ENCODE assay signal across 8 cellular contexts in the genomic region with DNA sequence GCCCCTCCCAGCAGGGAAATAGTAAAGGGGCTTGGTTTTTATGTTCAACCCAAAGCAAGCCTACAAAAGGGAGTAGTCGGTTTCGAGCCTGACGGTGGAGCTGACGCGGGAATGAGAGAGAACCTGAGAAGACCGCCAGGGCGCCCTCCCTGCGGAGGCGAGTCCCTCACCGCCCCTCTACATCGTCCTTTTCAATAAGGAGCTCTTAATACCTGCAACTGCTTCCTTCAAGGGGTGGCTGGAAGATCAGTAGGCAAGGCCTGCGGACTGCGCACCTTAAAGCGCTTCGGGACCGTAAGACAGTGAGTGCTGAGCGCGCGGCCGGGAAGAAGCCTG. TPM values are rescaled to one million over a fixed set of nuclear protein-coding genes. Genes with fewer than 3 reads are reported as not detected.
DNase-seq lines count a peak whose midpoint lies in the region; ATAC-seq, FAIRE-seq and TF ChIP-seq lines count a peak whose summit lies in the region.

No MANE protein-coding gene starts in this region.

- H3K9me3 ChIP-seq in CD4-positive, CD25-positive, alpha-beta regulatory T cell (ENCODE audit: control insufficient read depth in 2 of 2, low read length in 2 of 2), result no peaks in the 10 kb centered on the region
- no peaks in the 10 kb centered on the region for H3K9me3 ChIP-seq in pancreas

- POLR2A ChIA-PET in activated CD8-positive, alpha-beta T cell treated with anti-CD3 and anti-CD28 coated beads for 36 hours (lab: Charles Lee), result interaction anchor here (0.9 to 2.2 kb wide), 6 partner anchors 10 to 371 kb away, joined by 3 to 7 read pairs (median 4); partner anchors contain the start of genes RPL10A and TAF11

- no peak for TF ChIP-seq CTCF in activated CD8-positive, alpha-beta T cell treated with anti-CD3 and anti-CD28 coated beads for 36 hours (IDR thresholded peaks at IDR 0.05)
- peak; percentile 4 for TF ChIP-seq CTCF in foreskin fibroblast (IDR thresholded peaks at IDR 0.05; ENCODE audit: low read depth, low read length)
- no peak for TF ChIP-seq CTCF in pancreas (IDR thresholded peaks at IDR 0.05)

- H3K27ac Mint-ChIP-seq in CD4-positive, CD25-positive, alpha-beta regulatory T cell, result peak overlapping the region; percentile 82 to 100 (median 99)
- peak overlapping the region; percentile 92 for H3K27ac Mint-ChIP-seq in activated CD8-positive, alpha-beta T cell treated with anti-CD3 and anti-CD28 coated beads for 36 hours

- peaks cover 17 to 57% (median 42%) of the 10 kb centered on the region in 4 donors for H3K4me1 Mint-ChIP-seq in CD4-positive, CD25-positive, alpha-beta regulatory T cell
- H3K4me1 Mint-ChIP-seq in activated CD8-positive, alpha-beta T cell treated with anti-CD3 and anti-CD28 coated beads for 36 hours (ENCODE audit: low read depth), result peaks cover 39% of the 10 kb centered on the region

- no peaks in the 10 kb centered on the region for H3K9me3 Mint-ChIP-seq in CD4-positive, CD25-positive, alpha-beta regulatory T cell
- H3K9me3 Mint-ChIP-seq in activated CD8-positive, alpha-beta T cell treated with anti-CD3 and anti-CD28 coated beads for 36 hours, result no peaks in the 10 kb centered on the region

- CTCF ChIA-PET in activated CD8-positive, alpha-beta T cell treated with anti-CD3 and anti-CD28 coated beads for 36 hours (lab: Charles Lee), result interaction anchor here (0.7 to 6.0 kb wide), 9 partner anchors 9 to 190 kb away, joined by 3 to 52 read pairs (median 4); partner anchors contain the start of gene DEF6

- no peaks in the 10 kb centered on the region for H3K27me3 Mint-ChIP-seq in CD4-positive, CD25-positive, alpha-beta regulatory T cell
- H3K27me3 Mint-ChIP-seq in activated CD8-positive, alpha-beta T cell treated with anti-CD3 and anti-CD28 coated beads for 36 hours, result no peaks in the 10 kb centered on the region

- FAIRE-seq in pancreas (lab: Jason Lieb, UNC), result no peak

- peak overlapping the region; percentile 77 for H3K4me3 ChIP-seq in CD4-positive, CD25-positive, alpha-beta regulatory T cell (ENCODE audit: low read depth, low read length)
- peak overlapping the region; percentile 95 for H3K4me3 ChIP-seq in Jurkat, Clone E6-1 (ENCODE audit: low read length)
- H3K4me3 ChIP-seq in foreskin fibroblast (ENCODE audit: low read depth in 1 of 2, low read length in 2 of 2) (peak overlapping the region; percentile 70 to 96), pancreas (peak overlapping the region; percentile 77 to 97 (median 91))

- peak; percentile 6 to 12 for ATAC-seq in CD4-positive, CD25-positive, alpha-beta regulatory T cell (ENCODE audit: low read depth in 2 of 2)
- peak; percentile 10 for ATAC-seq in activated CD8-positive, alpha-beta T cell treated with anti-CD3 and anti-CD28 coated beads for 36 hours
- ATAC-seq in pancreas, result peak in 2 of 4 donors; percentile 2 to 22

- H3K4me1 ChIP-seq in CD4-positive, CD25-positive, alpha-beta regulatory T cell (ENCODE audit: control insufficient read depth, insufficient read depth, low read length, poor library complexity, severe bottlenecking), result peaks cover 32% of the 10 kb centered on the region
- H3K4me1 ChIP-seq in pancreas, result peaks cover 0 to 13% (median 0%) of the 10 kb centered on the region in 3 donors

- no peaks in the 10 kb centered on the region for H3K27me3 ChIP-seq in CD4-positive, CD25-positive, alpha-beta regulatory T cell (ENCODE audit: control insufficient read depth, insufficient read depth, low read length)
- no peaks in the 10 kb centered on the region for H3K27me3 ChIP-seq in pancreas

- H3K4me3 Mint-ChIP-seq in CD4-positive, CD25-positive, alpha-beta regulatory T cell, result peak overlapping the region; percentile 93 to 97 (median 97)
- H3K4me3 Mint-ChIP-seq in activated CD8-positive, alpha-beta T cell treated with anti-CD3 and anti-CD28 coated beads for 36 hours, result peak overlapping the region; percentile 94

- peaks cover 3% of the 10 kb centered on the region for H3K36me3 Mint-ChIP-seq in CD4-positive, CD25-positive, alpha-beta regulatory T cell
- no peaks in the 10 kb centered on the region for H3K36me3 Mint-ChIP-seq in activated CD8-positive, alpha-beta T cell treated with anti-CD3 and anti-CD28 coated beads for 36 hours (ENCODE audit: low read depth)

- H3K27ac ChIP-seq in CD4-positive, CD25-positive, alpha-beta regulatory T cell (ENCODE audit: insufficient read depth, low read length, poor library complexity, severe bottlenecking), result peak overlapping the region; percentile 97
- H3K27ac ChIP-seq in pancreas, result peak overlapping the region; percentile 53 to 94 (median 92)

- intact Hi-C loops in activated CD8-positive, alpha-beta T cell treated with anti-CD3 and anti-CD28 coated beads for 36 hours (cut with micrococcal nuclease), result no loop called here
- intact Hi-C loops in pancreas (cut with DNase I), result no loop called here

- 0% methylated on average over 20 of the region's 20 CpGs for WGBS in pancreas, 2 donors

- DNase-seq in CD4-positive, CD25-positive, alpha-beta regulatory T cell, result no peak
- peak; percentile 33 for DNase-seq in GM19240 (ENCODE audit: insufficient read length, low spot score)
- peak; percentile 37 for DNase-seq in Jurkat, Clone E6-1 (ENCODE audit: low read depth, low spot score)
- DNase-seq in activated CD8-positive, alpha-beta T cell treated with anti-CD3 and anti-CD28 coated beads for 36 hours, result peak; percentile 62
- DNase-seq in foreskin fibroblast, result peak in 1 of 2 donors; percentile 73
- DNase-seq in pancreas, result peak in 1 of 6 donors; percentile 59
- no peak for DNase-seq in DMS153 (lab: John Stamatoyannopoulos, UW)
- DNase-seq in HT-29 (ENCODE audit: low spot score), result no peak

- H3K36me3 ChIP-seq in CD4-positive, CD25-positive, alpha-beta regulatory T cell (ENCODE audit: control insufficient read depth, insufficient read depth, low read length), result no peaks in the 10 kb centered on the region
- no peaks in the 10 kb centered on the region for H3K36me3 ChIP-seq in pancreas

RNA-seq across cellular contexts. Expression of gene ZNF76, which starts 0.7 kb away (rescaled TPM):
- 66.6 TPM for total RNA-seq in CD4-positive, CD25-positive, alpha-beta regulatory T cell
- 10 to 100 TPM; 18.7 to 25.1 (median 20.5) TPM for polyA plus RNA-seq in CD4-positive, CD25-positive, alpha-beta regulatory T cell
- polyA plus RNA-seq in Jurkat, Clone E6-1 (2012; ENCODE audit: insufficient read depth, insufficient read length), result 53.9 TPM
- 10 to 100 TPM; 34.4 to 35.2 TPM for total RNA-seq in activated CD8-positive, alpha-beta T cell treated with anti-CD3 and anti-CD28 coated beads for 36 hours
- 10 to 100 TPM; 14.9 to 25.0 (median 16.3) TPM for total RNA-seq in pancreas
- polyA plus RNA-seq in pancreas, result 10 to 100 TPM; 48.2 to 51.1 TPM
- total RNA-seq in HT-29 (2014; rRNA removed; shearing (Covaris generic)), result 19.5 and 23.1 TPM in 2 replicates

RNA-seq across cellular contexts. Expression of gene DEF6, which starts 38.8 kb away (rescaled TPM):
- total RNA-seq in CD4-positive, CD25-positive, alpha-beta regulatory T cell, result 247 TPM
- 100 to 1,000 TPM; 134 to 142 (median 139) TPM for polyA plus RNA-seq in CD4-positive, CD25-positive, alpha-beta regulatory T cell
- polyA plus RNA-seq in Jurkat, Clone E6-1 (2012; ENCODE audit: insufficient read depth, insufficient read length), result 104 TPM
- 10 to 100 TPM; 97.1 to 99.1 TPM for total RNA-seq in activated CD8-positive, alpha-beta T cell treated with anti-CD3 and anti-CD28 coated beads for 36 hours
- 10 to 100 TPM in 5 of 6 donors, 1 to 10 TPM in 1; 9.4 to 14.0 (median 12.8) TPM for total RNA-seq in pancreas
- polyA plus RNA-seq in pancreas, result 10 to 100 TPM; 37.9 to 40.6 TPM
- 2.0 and 3.2 TPM in 2 replicates for total RNA-seq in HT-29 (2014; rRNA removed; shearing (Covaris generic))

RNA-seq across cellular contexts. Expression of gene SCUBE3, which starts 45.1 kb away (rescaled TPM):
- not detected for total RNA-seq in CD4-positive, CD25-positive, alpha-beta regulatory T cell
- under 1 TPM in 3 of 4 donors, not detected in 1; 0.03 to 0.11 (median 0.05) TPM for polyA plus RNA-seq in CD4-positive, CD25-positive, alpha-beta regulatory T cell
- polyA plus RNA-seq in Jurkat, Clone E6-1 (2012; ENCODE audit: insufficient read depth, insufficient read length), result not detected
- total RNA-seq in activated CD8-positive, alpha-beta T cell treated with anti-CD3 and anti-CD28 coated beads for 36 hours, result not detected
- total RNA-seq in pancreas, result under 1 TPM in 5 of 6 donors, not detected in 1; 0.03 to 0.12 (median 0.03) TPM
- polyA plus RNA-seq in pancreas, result under 1 TPM; 0.02 to 0.15 TPM
- not detected in 2 replicates for total RNA-seq in HT-29 (2014; rRNA removed; shearing (Covaris generic))

Comparison
In these comparisons a context has a peak if more than half of its experiments do, and no peak if none do; other contexts are left out.
1. DNase-seq: peak in GM19240 (single experiment), Jurkat, Clone E6-1 (single experiment) and activated CD8-positive, alpha-beta T cell treated with anti-CD3 and anti-CD28 coated beads for 36 hours (single experiment); none in CD4-positive, CD25-positive, alpha-beta regulatory T cell (0 of 3), DMS153 (single experiment) and HT-29 (single experiment).
2. RNA of gene DEF6, which starts 38.8 kb away (total RNA-seq): 247 TPM in CD4-positive, CD25-positive, alpha-beta regulatory T cell (single experiment) and 97.1 to 99.1 TPM in activated CD8-positive, alpha-beta T cell treated with anti-CD3 and anti-CD28 coated beads for 36 hours; 9.4 to 14.0 TPM in pancreas and 2.0 to 3.2 TPM in HT-29; every median in the first group is over 4 times any median in the second.
3. Peak in every context shown above with its lines, with median percentiles within 50 percentile points of each other: H3K4me3 ChIP-seq.